In genomic region chrX:17744896-17745523, GRCh38 we compare ENCODE assay signal across 9 cellular contexts. TPM values are rescaled to one million over a fixed set of nuclear protein-coding genes. Genes with fewer than 3 reads are reported as not detected.
DNase-seq lines count a peak whose midpoint lies in the region; ATAC-seq and TF ChIP-seq lines count a peak whose summit lies in the region.
"Had no signal": no experiment of that assay in that cellular context is flagged by ENCODE, and none has a peak within 500 bp of the region (broad histone marks: within the 10 kb centered on the region; RNA-seq: fewer than 3 reads in every experiment).

No MANE protein-coding gene starts in this region.

- H3K4me1 Mint-ChIP-seq in T-helper 2 cell treated with Interferon-gamma antibody and Interleukin-4, amounts not matched to agents 5 μg/mL and 100 μg/mL, for 36 hours (ENCODE audit: low read depth) = no peaks in the 10 kb centered on the region

- peaks cover 30% of the 10 kb centered on the region for H3K27me3 Mint-ChIP-seq in T-helper 2 cell treated with Interferon-gamma antibody and Interleukin-4, amounts not matched to agents 5 μg/mL and 100 μg/mL, for 36 hours (ENCODE audit: low read depth)
- H3K27me3 Mint-ChIP-seq: activated naive CD4-positive, alpha-beta T cell treated with anti-CD3 and anti-CD28 coated beads, Interleukin-2, amount 50 U/mL, for 24 hours had no signal

- H3K4me3 ChIP-seq in AG09309 (ENCODE audit: control insufficient read depth, low read depth, low read length) = no peak overlapping the region
- no peak overlapping the region for H3K4me3 ChIP-seq in astrocyte of the spinal cord (ENCODE audit: low read depth, low read length)

- H3K9me3 Mint-ChIP-seq in T-helper 2 cell treated with Interferon-gamma antibody and Interleukin-4, amounts not matched to agents 5 μg/mL and 100 μg/mL, for 36 hours = no peaks in the 10 kb centered on the region
- H3K9me3 Mint-ChIP-seq: activated naive CD4-positive, alpha-beta T cell treated with anti-CD3 and anti-CD28 coated beads, Interleukin-2, amount 50 U/mL, for 24 hours had no signal

- peak; percentile 79 for ATAC-seq in left colon
- ATAC-seq in GM21515 (IDR thresholded peaks at IDR 0.05; ENCODE audit: unreplicated experiment) = no peak
- no peak for ATAC-seq in GM19351 (IDR thresholded peaks at IDR 0.05; ENCODE audit: unreplicated experiment)

- no peak overlapping the region for H3K4me3 Mint-ChIP-seq in T-helper 2 cell treated with Interferon-gamma antibody and Interleukin-4, amounts not matched to agents 5 μg/mL and 100 μg/mL, for 36 hours
- H3K4me3 Mint-ChIP-seq: activated naive CD4-positive, alpha-beta T cell treated with anti-CD3 and anti-CD28 coated beads, Interleukin-2, amount 50 U/mL, for 24 hours had no signal

- no peak for DNase-seq in AG09309 (ENCODE audit: low read depth)
- peak; percentile 6 for DNase-seq in HuH-7 (ENCODE audit: low spot score)
- DNase-seq in astrocyte of the spinal cord (ENCODE audit: low read depth, low spot score) = peak; percentile 24
- no peak for DNase-seq in left colon
- DNase-seq in T-helper 2 cell treated with Interferon-gamma antibody and Interleukin-4, amounts not matched to agents 5 μg/mL and 100 μg/mL, for 36 hours (ENCODE audit: low spot score) = no peak
- DNase-seq in putamen (ENCODE audit: low spot score) = no peak

- in situ Hi-C loops in astrocyte of the spinal cord (cut with HindIII; ENCODE audit: low sequenced_read_pairs) = no loop called here

- H3K36me3 Mint-ChIP-seq in T-helper 2 cell treated with Interferon-gamma antibody and Interleukin-4, amounts not matched to agents 5 μg/mL and 100 μg/mL, for 36 hours (ENCODE audit: low read depth) = no peaks in the 10 kb centered on the region
- H3K36me3 Mint-ChIP-seq: activated naive CD4-positive, alpha-beta T cell treated with anti-CD3 and anti-CD28 coated beads, Interleukin-2, amount 50 U/mL, for 24 hours had no signal

- intact Hi-C loops in left colon (cut with DNase I, micrococcal nuclease) = no loop called here

- TF ChIP-seq CTCF in AG09309 (IDR thresholded peaks at IDR 0.05; ENCODE audit: control insufficient read depth, insufficient read depth, low read depth, low read length, missing control alignments) = peak; percentile 29
- TF ChIP-seq CTCF in astrocyte of the spinal cord (IDR thresholded peaks at IDR 0.05; ENCODE audit: low read depth, low read length) = peak; percentile 15

- no peak overlapping the region for H3K27ac Mint-ChIP-seq in T-helper 2 cell treated with Interferon-gamma antibody and Interleukin-4, amounts not matched to agents 5 μg/mL and 100 μg/mL, for 36 hours
- H3K27ac Mint-ChIP-seq: activated naive CD4-positive, alpha-beta T cell treated with anti-CD3 and anti-CD28 coated beads, Interleukin-2, amount 50 U/mL, for 24 hours had no signal

RNA-seq across cellular contexts. Expression of gene SCML1, which starts 7.7 kb away (rescaled TPM):
- 10 to 100 TPM; 10.3 to 10.6 TPM for total RNA-seq in left colon

Comparison
In these comparisons a context has a peak if more than half of its experiments do, and no peak if none do; other contexts are left out.
1. DNase-seq: peak in HuH-7 (single experiment) and astrocyte of the spinal cord (single experiment); none in AG09309 (single experiment), left colon (0 of 2), T-helper 2 cell treated with Interferon-gamma antibody and Interleukin-4, amounts not matched to agents 5 μg/mL and 100 μg/mL, for 36 hours (single experiment) and putamen (single experiment).